Comparison of ENCODE assay signal across 24 cellular contexts in the genomic region with DNA sequence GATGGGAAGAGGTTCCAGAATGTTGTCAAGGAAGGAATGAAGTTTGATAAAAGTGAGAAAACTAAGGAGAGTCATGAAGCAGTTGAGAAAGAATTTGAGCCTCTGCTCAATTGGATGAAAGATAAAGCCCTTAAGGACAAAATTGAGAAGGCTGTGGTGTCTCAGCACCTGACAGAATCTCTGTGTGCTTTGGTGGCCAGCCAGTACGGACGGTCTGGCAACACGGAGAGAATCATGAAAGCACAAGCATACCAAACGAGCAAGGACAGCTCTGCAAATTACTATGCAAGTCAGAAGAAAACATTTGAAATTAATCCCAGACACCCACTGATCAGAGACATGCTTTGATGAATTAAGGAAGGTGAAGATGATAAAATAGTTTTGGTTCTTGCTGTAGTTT.
"Had no signal": no experiment of that assay in that cellular context is flagged by ENCODE, and none has a peak within 500 bp of the region (broad histone marks: within the 10 kb centered on the region; RNA-seq: fewer than 3 reads in every experiment).

No MANE protein-coding gene starts in this region.

- H3K9me3 ChIP-seq: neutrophil, suprapubic skin, vagina had no signal

- ATAC-seq: left colon; left lung; natural killer cell; right cardiac atrium; stimulated activated effector memory CD8-positive, alpha-beta T cell treated with anti-CD3 and anti-CD28 coated beads, Interleukin-12 subunit alpha, Interleukin-12 subunit beta, amount 100 ng/mL, for 72 hours had no signal

- H3K36me3 ChIP-seq: left lung, neural progenitor cell, neutrophil, sigmoid colon, spleen, suprapubic skin, tibial nerve, vagina had no signal

- H3K4me3 ChIP-seq: left lung, lung, neural progenitor cell, sigmoid colon, spleen, suprapubic skin, tibial nerve, vagina had no signal

- H3K27ac ChIP-seq: left lung, neural progenitor cell, neutrophil, sigmoid colon, spleen, suprapubic skin, tibial nerve, vagina had no signal

- H3K4me1 ChIP-seq: left lung, sigmoid colon, spleen, suprapubic skin, tibial nerve, vagina had no signal

- DNase-seq: hypothalamus; immature natural killer cell; kidney; left colon; left lung; mesendoderm; naive B cell; natural killer cell; nephron progenitor cell; occipital lobe; retina; right cardiac atrium; sigmoid colon; small intestine; spleen; stimulated activated CD4-positive, alpha-beta T cell treated with anti-CD3 and anti-CD28 coated beads, Interleukin-4, amount 100 ng/mL, for 24 hours; stimulated activated naive CD4-positive, alpha-beta T cell had no signal

- H3K27me3 ChIP-seq: left lung, neural progenitor cell, neutrophil, sigmoid colon, spleen, suprapubic skin, tibial nerve, vagina had no signal
